26 cellular contexts compared by ENCODE assay signal in the genomic region with DNA sequence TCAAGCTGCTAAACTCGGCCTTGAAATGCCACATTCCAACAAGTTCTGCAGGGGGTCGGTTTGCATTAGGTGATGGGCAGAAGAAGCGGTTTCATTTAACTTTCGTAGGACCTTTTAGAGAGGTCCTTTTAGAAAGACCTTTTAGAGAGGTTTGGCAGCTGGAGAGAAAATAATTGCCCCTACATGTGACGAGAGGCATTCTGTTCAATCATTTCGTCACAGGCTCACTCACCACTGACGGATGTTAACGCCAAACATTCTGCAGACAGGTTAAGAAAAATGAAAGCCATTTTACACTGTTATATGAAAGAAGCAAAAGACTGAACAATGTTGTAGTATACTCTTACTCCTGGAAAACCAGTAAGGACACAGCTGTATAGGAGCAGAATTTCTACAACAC.
DNase-seq lines count a peak whose midpoint lies in the region; ATAC-seq, FAIRE-seq and TF ChIP-seq lines count a peak whose summit lies in the region.
"Had no signal": no experiment of that assay in that cellular context is flagged by ENCODE, and none has a peak within 500 bp of the region (broad histone marks: within the 10 kb centered on the region; RNA-seq: fewer than 3 reads in every experiment).

No MANE protein-coding gene starts in this region.

- H4K91ac ChIP-seq in H1 (replicated peaks; ENCODE audit: insufficient read length, low read length) (no peak overlapping the region), H9 (ENCODE audit: insufficient read length, low read depth, low read length) (no peak overlapping the region)

- POLR2A ChIA-PET in H1 (lab: Charles Lee; ENCODE audit: partially characterized antibody): no interaction called here

- H3K27me3 ChIP-seq in H1 (replicated peaks in 1 of 4; ENCODE audit: control insufficient read depth in 3 of 4, extremely low read depth in 1 of 4, insufficient read depth in 3 of 4, low read length in 3 of 4) (no peaks in the 10 kb centered on the region), neural cell (ENCODE audit: insufficient read depth, low read depth, low read length) (no peaks in the 10 kb centered on the region), sigmoid colon (no peaks in the 10 kb centered on the region), H9 (ENCODE audit: insufficient read depth, low read length) (no peaks in the 10 kb centered on the region; the same call in 1 of the 2 replicates)

- no peaks in the 10 kb centered on the region for H3K9me2 ChIP-seq in neural cell (ENCODE audit: insufficient read depth, low read length)
- H3K9me2 ChIP-seq: SK-N-SH had no signal

- H3K56ac ChIP-seq in H1 (replicated peaks; ENCODE audit: insufficient read length, low read depth, low read length) (no peak overlapping the region), H9 (ENCODE audit: insufficient read length, low read depth, low read length) (no peak overlapping the region)

- no peak overlapping the region for H4K5ac ChIP-seq in H1 (ENCODE audit: insufficient read length, low read depth, low read length)
- no peak overlapping the region for H4K5ac ChIP-seq in H9 (ENCODE audit: insufficient read length, low read depth, low read length)

- H3K4me3 Mint-ChIP-seq in H9: no peak overlapping the region
- H3K4me3 Mint-ChIP-seq in T-helper 2 cell treated with Interferon-gamma antibody and Interleukin-4, amounts not matched to agents 5 μg/mL and 100 μg/mL, for 36 hours: no peak overlapping the region
- H3K4me3 Mint-ChIP-seq: CD4-positive, alpha-beta memory T cell; HFFc6; IgD-negative memory B cell had no signal

- H3F3A ChIP-seq in neural cell (ENCODE audit: insufficient read depth, low read length, poor library complexity, severe bottlenecking): no peaks in the 10 kb centered on the region

- H3K9me3 Mint-ChIP-seq in H9: peaks cover 2 to 4% of the 10 kb centered on the region in 2 experiments; a peak in 2 of 5 replicates
- H3K9me3 Mint-ChIP-seq in T-helper 2 cell treated with Interferon-gamma antibody and Interleukin-4, amounts not matched to agents 5 μg/mL and 100 μg/mL, for 36 hours: no peaks in the 10 kb centered on the region
- H3K9me3 Mint-ChIP-seq: HFFc6 had no signal

- no peak overlapping the region for H3K14ac ChIP-seq in H1 (ENCODE audit: insufficient read length)
- no peak overlapping the region for H3K14ac ChIP-seq in H9 (ENCODE audit: insufficient read depth, low read length)

- no peak overlapping the region for H3T11ph ChIP-seq in H9 (ENCODE audit: low read length)

- ATAC-seq in GM21447 (IDR thresholded peaks at IDR 0.05; ENCODE audit: unreplicated experiment): no peak

- H3K4me2 ChIP-seq in H1 (ENCODE audit: insufficient read depth in 1 of 2, low read depth in 2 of 2, low read length in 2 of 2) (no peak overlapping the region), neural cell (ENCODE audit: low read length) (no peak overlapping the region), H9 (ENCODE audit: insufficient read depth, insufficient read length, low read length) (no peak overlapping the region)
- H3K4me2 ChIP-seq: SK-N-SH had no signal

- TF ChIP-seq RAD21 in H1 (IDR thresholded peaks at IDR 0.05 in 1 of 2, conservative IDR thresholded peaks at IDR 0.05 in 1 of 2; ENCODE audit: low read depth in 2 of 2, low read length in 2 of 2) (no peak), neural cell (conservative IDR thresholded peaks at IDR 0.05) (no peak)

- no peaks in the 10 kb centered on the region for H3K9me3 ChIP-seq in H1 (ENCODE audit: insufficient read depth in 2 of 2, low read depth in 1 of 2, low read length in 1 of 2)
- H3K9me3 ChIP-seq in neural cell (ENCODE audit: low read length): no peaks in the 10 kb centered on the region
- no peaks in the 10 kb centered on the region for H3K9me3 ChIP-seq in sigmoid colon
- H3K9me3 ChIP-seq in H9 (ENCODE audit: control insufficient read depth, low read depth, low read length): no peaks in the 10 kb centered on the region
- H3K9me3 ChIP-seq: Caco-2, HAP-1, SK-N-SH had no signal

- H3K36me3 ChIP-seq in H1 (ENCODE audit: control insufficient read depth in 2 of 4, insufficient read depth in 4 of 4, low read length in 3 of 4) (no peaks in the 10 kb centered on the region), neural cell (ENCODE audit: insufficient read depth, low read length) (no peaks in the 10 kb centered on the region), sigmoid colon (no peaks in the 10 kb centered on the region)
- H3K36me3 ChIP-seq: HAP-1 had no signal

- H3K4me1 Mint-ChIP-seq in H9: peaks cover 7 to 10% of the 10 kb centered on the region in 2 experiments
- H3K4me1 Mint-ChIP-seq in T-helper 2 cell treated with Interferon-gamma antibody and Interleukin-4, amounts not matched to agents 5 μg/mL and 100 μg/mL, for 36 hours (ENCODE audit: low read depth): no peaks in the 10 kb centered on the region
- H3K4me1 Mint-ChIP-seq: IgD-negative memory B cell had no signal

- H3K4me1 ChIP-seq in H1 (replicated peaks in 1 of 4; ENCODE audit: control insufficient read depth in 3 of 4, insufficient read depth in 4 of 4, low read length in 3 of 4): peaks cover 0 to 3% (median 1%) of the 10 kb centered on the region in 4 experiments; a peak in 3 of 7 replicates
- peaks cover 0 to 11% (median 5%) of the 10 kb centered on the region in 4 donors for H3K4me1 ChIP-seq in sigmoid colon
- no peaks in the 10 kb centered on the region for H3K4me1 ChIP-seq in H9 (ENCODE audit: insufficient read depth, low read length)
- H3K4me1 ChIP-seq: Caco-2, HAP-1 had no signal

- H3K4me3 ChIP-seq in H1 (ENCODE audit: extremely low read depth in 1 of 4, insufficient read depth in 2 of 4, low read depth in 3 of 4, low read length in 4 of 4) (no peak overlapping the region), neural cell (ENCODE audit: low read length) (no peak overlapping the region), sigmoid colon (no peak overlapping the region)
- H3K4me3 ChIP-seq: HAP-1 had no signal

- TF ChIP-seq EP300 in H1 (IDR thresholded peaks at IDR 0.05; ENCODE audit: borderline replicate concordance in 1 of 2, low read depth in 2 of 2, low read length in 2 of 2): no peak
- TF ChIP-seq EP300 in neural cell (conservative IDR thresholded peaks at IDR 0.05; ENCODE audit: poor library complexity, severe bottlenecking): peak; percentile 63
- TF ChIP-seq EP300 in sigmoid colon (IDR thresholded peaks at IDR 0.05): no peak

- H3K9ac ChIP-seq in H1 (replicated peaks in 1 of 4; ENCODE audit: extremely low read depth in 1 of 4, low read depth in 3 of 4, low read length in 3 of 4): no peak overlapping the region
- H3K9ac ChIP-seq in neural cell (ENCODE audit: low read length): no peak overlapping the region
- no peak overlapping the region for H3K9ac ChIP-seq in H9 (ENCODE audit: extremely low read depth, insufficient read length, low read length)
- H3K9ac ChIP-seq: SK-N-SH had no signal

- H3K27ac Mint-ChIP-seq in H9: no peak overlapping the region
- no peak overlapping the region for H3K27ac Mint-ChIP-seq in T-helper 2 cell treated with Interferon-gamma antibody and Interleukin-4, amounts not matched to agents 5 μg/mL and 100 μg/mL, for 36 hours
- H3K27ac Mint-ChIP-seq: CD4-positive, alpha-beta memory T cell; HFFc6; IgD-negative memory B cell had no signal

- H2BK120ac ChIP-seq in H1 (replicated peaks; ENCODE audit: low read depth, low read length) (no peak overlapping the region), H9 (ENCODE audit: low read depth, low read length, poor library complexity, severe bottlenecking) (no peak overlapping the region)

- no peaks in the 10 kb centered on the region; a peak in 1 of 7 replicates for H3K36me3 Mint-ChIP-seq in H9 (ENCODE audit: insufficient read depth in 1 of 3, low read depth in 3 of 3)
- H3K36me3 Mint-ChIP-seq in T-helper 2 cell treated with Interferon-gamma antibody and Interleukin-4, amounts not matched to agents 5 μg/mL and 100 μg/mL, for 36 hours (ENCODE audit: low read depth): no peaks in the 10 kb centered on the region
- H3K36me3 Mint-ChIP-seq: CD4-positive, alpha-beta memory T cell; IgD-negative memory B cell had no signal

- H4K20me1 ChIP-seq in H1 (replicated peaks in 1 of 2; ENCODE audit: control insufficient read depth in 1 of 2, insufficient read depth in 2 of 2, low read length in 2 of 2) (no peaks in the 10 kb centered on the region), neural cell (ENCODE audit: insufficient read depth) (no peaks in the 10 kb centered on the region), H9 (ENCODE audit: control insufficient read depth, insufficient read depth, insufficient read length) (no peaks in the 10 kb centered on the region)

- TF ChIP-seq POLR2A in H1 (IDR thresholded peaks at IDR 0.05; ENCODE audit: control extremely low read depth in 1 of 2, low read depth in 2 of 2, low read length in 2 of 2): no peak
- TF ChIP-seq POLR2A in sigmoid colon (IDR thresholded peaks at IDR 0.05): no peak

- no peak for TF ChIP-seq CTCF in H1 (IDR thresholded peaks at IDR 0.05; ENCODE audit: control extremely low read depth in 1 of 3, insufficient read depth in 1 of 3, low read depth in 1 of 3, low read length in 3 of 3)
- no peak for TF ChIP-seq CTCF in neural cell (IDR thresholded peaks at IDR 0.05; ENCODE audit: poor library complexity, severe bottlenecking)
- TF ChIP-seq CTCF in sigmoid colon (IDR thresholded peaks at IDR 0.05): no peak
- no peak for TF ChIP-seq CTCF in H9 (conservative IDR thresholded peaks at IDR 0.05)

- H4K8ac ChIP-seq in H1 (ENCODE audit: extremely low read depth, insufficient read depth, low read length): no peak overlapping the region
- no peak overlapping the region for H4K8ac ChIP-seq in H9 (replicated peaks; ENCODE audit: insufficient read length, low read depth, low read length)

- H3K23ac ChIP-seq in H1 (ENCODE audit: insufficient read length) (no peak overlapping the region), H9 (ENCODE audit: insufficient read length, low read depth, low read length) (no peak overlapping the region)

- DNase-seq in NCI-H1694 treated with DMSO at 0.1 percent for 48 hours (lab: John Stamatoyannopoulos, UW): peak; percentile 11
- DNase-seq in H1 (ENCODE audit: low read depth in 1 of 2, low spot score in 2 of 2): no peak
- DNase-seq in sigmoid colon: peak; percentile 5
- no peak for DNase-seq in NCI-H510A (lab: John Stamatoyannopoulos, UW)
- no peak for DNase-seq in H9
- no peak for DNase-seq in T-helper 2 cell treated with Interferon-gamma antibody and Interleukin-4, amounts not matched to agents 5 μg/mL and 100 μg/mL, for 36 hours (ENCODE audit: low spot score)
- DNase-seq: C1 segment of cervical spinal cord; Caco-2; CD4-positive, alpha-beta memory T cell; DMS79 treated with DMSO at 0.1 percent for 48 hours; GF-D8; NCI-H1048; NCI-H1417; NCI-H187; NCI-H2081 treated with DMSO at 0.1 percent for 48 hours; NCI-H2171; NCI-H510A treated with DMSO at 0.1 percent for 48 hours; SIG-M5; SK-N-SH had no signal

- H2BK15ac ChIP-seq in H1 (ENCODE audit: low read length) (no peak overlapping the region), H9 (ENCODE audit: low read depth, low read length) (no peak overlapping the region)

- WGBS in H1 (ENCODE audit: extremely low coverage in 1 of 2, insufficient coverage in 1 of 2, insufficient read length in 1 of 2, insufficient replicate concordance in 2 of 2, low coverage in 1 of 2, low lambda C conversion rate in 2 of 2, missing lambda C conversion rate in 1 of 2), 2 experiments: 79% methylated on average over 8 of the region's 8 CpGs; no CpG with 5 or more reads in 1 of the 2 experiments
- 80 to 85% methylated on average over 8 of the region's 8 CpGs for WGBS in sigmoid colon, 2 donors
- no CpG with 5 or more reads among the region's 8 CpGs for WGBS in H9 (ENCODE audit: extremely low coverage, insufficient read length, low lambda C conversion rate)

- H2BK20ac ChIP-seq in H1 (ENCODE audit: low read length): no peak overlapping the region
- H2BK20ac ChIP-seq in H9 (ENCODE audit: low read depth, low read length, poor library complexity, severe bottlenecking): no peak overlapping the region

- CTCF ChIA-PET in H1 (lab: Charles Lee; ENCODE audit: partially characterized antibody): interaction anchor here (0.6 to 3.4 kb wide), 7 partner anchors 10 to 524 kb away, joined by 3 to 22 read pairs (median 3); no protein-coding TSS in a partner anchor

- H3K18ac ChIP-seq in H1 (ENCODE audit: extremely low read depth, low read length) (no peak overlapping the region), H9 (ENCODE audit: insufficient read length, low read depth, low read length) (no peak overlapping the region)

- H3K27ac ChIP-seq in H1 (ENCODE audit: low read depth, low read length) (no peak overlapping the region), neural cell (ENCODE audit: low read length) (no peak overlapping the region), sigmoid colon (peak overlapping the region in 1 of 4 donors; percentile 52), H9 (ENCODE audit: insufficient read length, low read depth, low read length) (no peak overlapping the region)

- H2BK5ac ChIP-seq in H1 (ENCODE audit: low read depth, low read length) (no peak overlapping the region), H9 (ENCODE audit: insufficient read length, low read length) (no peak overlapping the region)

- H2AK5ac ChIP-seq in H1 (ENCODE audit: low read depth, low read length) (no peak overlapping the region), H9 (ENCODE audit: insufficient read length, low read length) (no peak overlapping the region)

- H3K79me2 ChIP-seq in H1 (ENCODE audit: control insufficient read depth in 1 of 2, insufficient read depth in 2 of 2, low read length in 2 of 2) (no peaks in the 10 kb centered on the region), neural cell (replicated peaks; ENCODE audit: insufficient read depth, low read length) (no peaks in the 10 kb centered on the region), H9 (ENCODE audit: insufficient read depth, low read length) (no peaks in the 10 kb centered on the region)

- H3K23me2 ChIP-seq in H1 (ENCODE audit: low read depth, low read length): no peaks in the 10 kb centered on the region
- no peaks in the 10 kb centered on the region for H3K23me2 ChIP-seq in H9 (ENCODE audit: insufficient read length, low read depth, low read length, poor library complexity, severe bottlenecking)

- peak; percentile 19 for FAIRE-seq in H1 (lab: Jason Lieb, UNC)
- FAIRE-seq: GM12891, RCC 7860 had no signal

- no peak overlapping the region for H3K4ac ChIP-seq in H1 (replicated peaks; ENCODE audit: insufficient read length, low read depth, low read length)
- H3K4ac ChIP-seq in H9 (ENCODE audit: low read depth, low read length): no peak overlapping the region

- H2BK12ac ChIP-seq in H1 (ENCODE audit: low read depth, low read length) (no peak overlapping the region), H9 (ENCODE audit: insufficient read length, low read depth, low read length) (no peak overlapping the region)

- H2AFZ ChIP-seq in H1 (ENCODE audit: low read length) (no peak overlapping the region), neural cell (ENCODE audit: low read depth, low read length) (no peak overlapping the region), H9 (ENCODE audit: low read length) (no peak overlapping the region)

- intact Hi-C loops in sigmoid colon (cut with DNase I): no loop called here

- H3K79me1 ChIP-seq in H1 (ENCODE audit: low read depth, low read length) (no peaks in the 10 kb centered on the region), H9 (ENCODE audit: insufficient read depth, low read depth, low read length, poor library complexity, severe bottlenecking) (no peaks in the 10 kb centered on the region)

- peaks cover 19% of the 10 kb centered on the region for H3K27me3 Mint-ChIP-seq in H9 (ENCODE audit: low read depth)
- no peaks in the 10 kb centered on the region for H3K27me3 Mint-ChIP-seq in T-helper 2 cell treated with Interferon-gamma antibody and Interleukin-4, amounts not matched to agents 5 μg/mL and 100 μg/mL, for 36 hours (ENCODE audit: low read depth)

Comparison
In these comparisons a context has a peak if more than half of its experiments do, and no peak if none do; other contexts are left out.
1. DNase-seq: peak in NCI-H1694 treated with DMSO at 0.1 percent for 48 hours (single experiment) and sigmoid colon (single experiment); none in H1 (0 of 2), NCI-H510A (single experiment), H9 (single experiment) and T-helper 2 cell treated with Interferon-gamma antibody and Interleukin-4, amounts not matched to agents 5 μg/mL and 100 μg/mL, for 36 hours (single experiment).